Comparison of ENCODE assay signal across 1 cellular context in the genomic region with DNA sequence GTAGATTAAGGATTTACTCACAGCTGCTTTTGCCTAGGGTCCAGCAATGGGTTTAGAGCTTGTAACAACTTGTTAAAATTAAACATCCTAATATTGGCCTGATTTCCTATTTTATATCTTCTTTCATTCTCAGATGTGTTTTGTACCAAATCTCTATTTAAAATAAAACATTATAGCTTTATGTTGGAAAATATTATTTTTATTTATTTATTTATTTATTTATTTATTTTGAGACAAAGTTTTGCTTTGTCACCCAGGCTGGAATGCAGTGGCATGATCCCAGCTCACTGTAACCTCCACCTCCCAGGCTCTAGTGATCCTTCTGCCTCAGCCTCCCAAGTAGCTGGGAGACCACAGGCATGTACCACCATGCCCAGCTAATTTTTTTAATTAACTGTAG.
TF ChIP-seq lines count a peak whose summit lies in the region.

No MANE protein-coding gene starts in this region.

TF ChIP-seq in HEK293, 187 proteins besides CTCF, POLR2A, EP300 and RAD21 (continued from another document):
- TF ChIP-seq ZNF148 (tag by site-specific recombination; IDR thresholded peaks at IDR 0.05; ENCODE audit: borderline replicate concordance): no peak
- peak; percentile 61; the same call in 1 of the 2 replicates for TF ChIP-seq ZNF518A (tag by site-specific recombination; conservative IDR thresholded peaks at IDR 0.05; ENCODE audit: low read depth)
TF ChIP-seq in HEK293: peak in this region for 5.
